14 cellular contexts compared by ENCODE assay signal in genomic region chr6:125913145-125913544, GRCh38. TPM values are rescaled to one million over a fixed set of nuclear protein-coding genes. Genes with fewer than 3 reads are reported as not detected.
A peak's percentile ranks its signal among the peaks of the same experiment; 100 is the strongest.
DNase-seq lines count a peak whose midpoint lies in the region; ATAC-seq and TF ChIP-seq lines count a peak whose summit lies in the region.
"Had no signal": no experiment of that assay in that cellular context is flagged by ENCODE, and none has a peak within 500 bp of the region (broad histone marks: within the 10 kb centered on the region; RNA-seq: fewer than 3 reads in every experiment).

No MANE protein-coding gene starts in this region.

- ATAC-seq in HG02973 (IDR thresholded peaks at IDR 0.05; ENCODE audit: unreplicated experiment) = no peak

- DNase-seq in GM23248 (no peak), SJSA1 (ENCODE audit: low read depth in 1 of 2, low spot score in 2 of 2) (no peak), epithelial cell of prostate (ENCODE audit: low read depth, low spot score) (no peak), smooth muscle cell (lab: John Stamatoyannopoulos, UW; ENCODE audit: unreplicated experiment) (no peak), SIG-M5 (lab: John Stamatoyannopoulos, UW) (no peak), NCI-H2107 (lab: John Stamatoyannopoulos, UW) (no peak), endothelial cell (ENCODE audit: low spot score) (no peak)
- DNase-seq: CD8-positive, alpha-beta memory T cell; DMS 273 treated with DMSO at 0.1 percent for 48 hours; NCI-H1417 treated with DMSO at 0.1 percent for 48 hours; NCI-H2029; NCI-H510A had no signal

- H3K9me3 ChIP-seq in GM23248 (ENCODE audit: low read depth) (no peaks in the 10 kb centered on the region), SJSA1 (replicated peaks) (no peaks in the 10 kb centered on the region), smooth muscle cell (replicated peaks; ENCODE audit: low read depth) (no peaks in the 10 kb centered on the region)
- H3K9me3 ChIP-seq: Peyer's patch had no signal

- H3K4me2 ChIP-seq in GM23248 (ENCODE audit: unreplicated experiment) = no peak overlapping the region
- H3K4me2 ChIP-seq in smooth muscle cell = peak overlapping the region; percentile 69

- H3K4me1 ChIP-seq in GM23248 (ENCODE audit: insufficient read depth) (peaks cover 20% of the 10 kb centered on the region), SJSA1 (replicated peaks) (peaks cover 28% of the 10 kb centered on the region), smooth muscle cell (ENCODE audit: low read depth) (peaks cover 11% of the 10 kb centered on the region)

- 96 to 100% methylated on average over 1 of the region's 1 CpG for WGBS in GM23248 (ENCODE audit: low coverage in 1 of 2, low lambda C conversion rate in 2 of 2, missing lambda C conversion rate in 2 of 2), 2 experiments
- WGBS in smooth muscle cell (ENCODE audit: low lambda C conversion rate) = 94% methylated on average over 1 of the region's 1 CpG

- H3K27ac Mint-ChIP-seq in endothelial cell (ENCODE audit: unreplicated experiment) = no peak overlapping the region

- H3K36me3 ChIP-seq in GM23248 (ENCODE audit: low read depth) (no peaks in the 10 kb centered on the region), SJSA1 (no peaks in the 10 kb centered on the region), smooth muscle cell (ENCODE audit: low read depth) (no peaks in the 10 kb centered on the region)

- peaks cover 20% of the 10 kb centered on the region for H3F3A ChIP-seq in GM23248 (ENCODE audit: insufficient read depth)
- peaks cover 15% of the 10 kb centered on the region for H3F3A ChIP-seq in smooth muscle cell (ENCODE audit: low read depth)

- H3K4me3 ChIP-seq in GM23248 (no peak overlapping the region), SJSA1 (no peak overlapping the region), smooth muscle cell (no peak overlapping the region)
- H3K4me3 ChIP-seq: Peyer's patch had no signal

- no peaks in the 10 kb centered on the region for H3K27me3 ChIP-seq in GM23248 (replicated peaks; ENCODE audit: insufficient read depth)
- no peaks in the 10 kb centered on the region for H3K27me3 ChIP-seq in SJSA1 (replicated peaks)
- no peaks in the 10 kb centered on the region for H3K27me3 ChIP-seq in smooth muscle cell (ENCODE audit: low read depth)
- H3K27me3 ChIP-seq: Peyer's patch had no signal

- H3K9ac ChIP-seq in GM23248 (no peak overlapping the region), smooth muscle cell (ENCODE audit: low read depth) (peak overlapping the region; percentile 67)

- peaks cover 26% of the 10 kb centered on the region for H3K36me3 Mint-ChIP-seq in endothelial cell (ENCODE audit: low read depth, unreplicated experiment)

- H3K79me2 ChIP-seq in GM23248 (ENCODE audit: insufficient read depth) (no peaks in the 10 kb centered on the region), smooth muscle cell (ENCODE audit: low read depth) (no peaks in the 10 kb centered on the region)

- in situ Hi-C loops in GM23248 (cut with MboI) = no loop called here

- no peak overlapping the region for H3K4me3 Mint-ChIP-seq in endothelial cell (ENCODE audit: unreplicated experiment)
- H3K4me3 Mint-ChIP-seq: CD8-positive, alpha-beta memory T cell had no signal

- H3K27ac ChIP-seq in GM23248 (peak overlapping the region; percentile 83), SJSA1 (peak overlapping the region; percentile 55), epithelial cell of prostate (peak overlapping the region; percentile 11), smooth muscle cell (ENCODE audit: low read depth) (peak overlapping the region; percentile 95)

- peaks cover 5% of the 10 kb centered on the region for H3K4me1 Mint-ChIP-seq in endothelial cell (ENCODE audit: unreplicated experiment)

- H3K9me2 ChIP-seq in GM23248 (ENCODE audit: insufficient read depth) = no peaks in the 10 kb centered on the region

- H2AFZ ChIP-seq in GM23248 (no peak overlapping the region), smooth muscle cell (ENCODE audit: low read depth) (no peak overlapping the region)

- TF ChIP-seq CTCF in smooth muscle cell (IDR thresholded peaks at IDR 0.05; ENCODE audit: borderline replicate concordance, insufficient read depth, poor library complexity, severe bottlenecking) = no peak
- no peak for TF ChIP-seq CTCF in endothelial cell (IDR thresholded peaks at IDR 0.05; ENCODE audit: unreplicated experiment)

- H3K9me3 Mint-ChIP-seq in endothelial cell (ENCODE audit: unreplicated experiment) = no peaks in the 10 kb centered on the region
- H3K9me3 Mint-ChIP-seq: CD8-positive, alpha-beta memory T cell had no signal

- H4K20me1 ChIP-seq in GM23248 (ENCODE audit: insufficient read depth) (no peaks in the 10 kb centered on the region), smooth muscle cell (ENCODE audit: low read depth) (no peaks in the 10 kb centered on the region)

- H3K27me3 Mint-ChIP-seq in endothelial cell (ENCODE audit: unreplicated experiment) = peaks cover 5% of the 10 kb centered on the region

RNA-seq across cellular contexts. Expression of gene HINT3, which starts 43.4 kb away (rescaled TPM):
- total RNA-seq in GM23248 (2014; rRNA removed; shearing (Covaris generic)) = 20.5 and 21.8 TPM in 2 replicates
- polyA plus RNA-seq in GM23248 (2016; fragmentation: Nextera tagmentation; extraction: Ambion mirVana) (7.0 TPM in 2 replicates), smooth muscle cell (6.8 and 10.0 TPM in 2 replicates)
- total RNA-seq in SJSA1 (2014; rRNA removed; shearing (Covaris generic)) = 16.9 and 26.2 TPM in 2 replicates
- total RNA-seq in smooth muscle cell (13.1 and 21.2 TPM in 2 replicates), endothelial cell (ENCODE audit: unreplicated experiment) (12.3 TPM)

Comparison
In these comparisons a context has a peak if more than half of its experiments do, and no peak if none do; other contexts are left out.
1. H3K27ac ChIP-seq: peak in every context shown above with its lines; median percentile 95 in smooth muscle cell; 83 in GM23248; 55 in SJSA1; 11 in epithelial cell of prostate.